8 cellular contexts compared by ENCODE assay signal in genomic region chr14:23970283-23970659, GRCh38. TPM values are rescaled to one million over a fixed set of nuclear protein-coding genes. Genes with fewer than 3 reads are reported as not detected.
DNase-seq lines count a peak whose midpoint lies in the region; ATAC-seq, FAIRE-seq and TF ChIP-seq lines count a peak whose summit lies in the region.
"Not testable (repeated sequence)": the region's sequence is repeated elsewhere in the genome, so short reads cannot be mapped to it uniquely, and the experiment has no call there.

No MANE protein-coding gene starts in this region.

- POLR2A ChIA-PET in AG04449 (lab: Yijun Ruan, JAX); naive thymus-derived CD8-positive, alpha-beta T cell (lab: Charles Lee): not testable (repeated sequence)

- H3K9ac ChIP-seq in OCI-LY1 (ENCODE audit: low read length) = peak overlapping the region; percentile 80; the same call in 1 of the 2 replicates

- 96% methylated on average over 4 of the region's 15 CpGs for WGBS in suprapubic skin

- H3K27me3 Mint-ChIP-seq in activated T-helper 17 cell treated with anti-CD3 and anti-CD28 coated beads, Interleukin-2, amount 50 U/mL, for 72 hours; naive thymus-derived CD8-positive, alpha-beta T cell: not testable (repeated sequence)

- not testable (repeated sequence) for H3K36me3 Mint-ChIP-seq in activated T-helper 17 cell treated with anti-CD3 and anti-CD28 coated beads, Interleukin-2, amount 50 U/mL, for 72 hours (ENCODE audit: low read depth)
- peaks cover 0 to 13% (median 3%) of the 10 kb centered on the region in 3 donors for H3K36me3 Mint-ChIP-seq in naive thymus-derived CD8-positive, alpha-beta T cell

- CTCF ChIA-PET in AG04449 (lab: Yijun Ruan, JAX) = not testable (repeated sequence)

- H3K4me3 Mint-ChIP-seq in activated T-helper 17 cell treated with anti-CD3 and anti-CD28 coated beads, Interleukin-2, amount 50 U/mL, for 72 hours = not testable (repeated sequence)
- peak overlapping the region in 5 of 10 donors; percentile 8 to 50 (median 23) for H3K4me3 Mint-ChIP-seq in naive thymus-derived CD8-positive, alpha-beta T cell

- TF ChIP-seq CTCF in AG04449 (IDR thresholded peaks at IDR 0.05; ENCODE audit: insufficient read depth, low read length, missing control alignments); OCI-LY1 (IDR thresholded peaks at IDR 0.05; ENCODE audit: low read length); coronary artery (IDR thresholded peaks at IDR 0.05); suprapubic skin (IDR thresholded peaks at IDR 0.05): not testable (repeated sequence)

- not testable (repeated sequence) for H3K4me1 Mint-ChIP-seq in activated T-helper 17 cell treated with anti-CD3 and anti-CD28 coated beads, Interleukin-2, amount 50 U/mL, for 72 hours
- H3K4me1 Mint-ChIP-seq in naive thymus-derived CD8-positive, alpha-beta T cell = peaks cover 0 to 19% (median 2%) of the 10 kb centered on the region in 4 donors

- not testable (repeated sequence) for H3K9me2 ChIP-seq in OCI-LY1 (ENCODE audit: low read depth, low read length)

- H3K9me3 ChIP-seq in OCI-LY1 (ENCODE audit: low read length); suprapubic skin: not testable (repeated sequence)

- H3K4me3 ChIP-seq in AG04449 (ENCODE audit: low read depth, low read length) (peak overlapping the region; percentile 48), OCI-LY1 (ENCODE audit: low read depth, low read length, poor library complexity, severe bottlenecking) (peak overlapping the region; percentile 68), coronary artery (peak overlapping the region; percentile 77), suprapubic skin (peak overlapping the region; percentile 49)

- H3K4me2 ChIP-seq in OCI-LY1 (ENCODE audit: low read length) = peak overlapping the region; percentile 86

- H3F3A ChIP-seq in OCI-LY1 (ENCODE audit: insufficient read depth, low read length) = not testable (repeated sequence)

- H3K79me2 ChIP-seq in OCI-LY1 (ENCODE audit: insufficient read depth, low read length) = not testable (repeated sequence)

- not testable (repeated sequence) for TF ChIP-seq EP300 in suprapubic skin (IDR thresholded peaks at IDR 0.05)

- H3K36me3 ChIP-seq in OCI-LY1 (ENCODE audit: insufficient read depth, low read length); suprapubic skin: not testable (repeated sequence)

- H3K27me3 ChIP-seq in OCI-LY1 (ENCODE audit: insufficient read depth, low read length); suprapubic skin: not testable (repeated sequence)

- not testable (repeated sequence) for H2AFZ ChIP-seq in OCI-LY1 (ENCODE audit: low read length)

- H3K4me1 ChIP-seq in OCI-LY1 (ENCODE audit: insufficient read depth, low read length, severe bottlenecking); suprapubic skin: not testable (repeated sequence)

- not testable (repeated sequence) for DNase-seq in AG04449 (ENCODE audit: low read depth, low spot score); GM12891 (ENCODE audit: insufficient read length, low spot score); coronary artery (ENCODE audit: low spot score); left lobe of liver (ENCODE audit: low spot score); naive thymus-derived CD8-positive, alpha-beta T cell; suprapubic skin (ENCODE audit: low spot score in 2 of 2)

- H3K27ac Mint-ChIP-seq in activated T-helper 17 cell treated with anti-CD3 and anti-CD28 coated beads, Interleukin-2, amount 50 U/mL, for 72 hours = not testable (repeated sequence)
- peak overlapping the region in 1 of 10 donors; percentile 7 for H3K27ac Mint-ChIP-seq in naive thymus-derived CD8-positive, alpha-beta T cell

- peak; percentile 43 for FAIRE-seq in GM12891 (lab: Jason Lieb, UNC)

- H3K27ac ChIP-seq in OCI-LY1 (ENCODE audit: low read depth, low read length, poor library complexity, severe bottlenecking); coronary artery; suprapubic skin: not testable (repeated sequence)

- TF ChIP-seq POLR2A in GM12891 (IDR thresholded peaks at IDR 0.05; ENCODE audit: low read depth, low read length); suprapubic skin (IDR thresholded peaks at IDR 0.05): not testable (repeated sequence)

- peak; percentile 22 for ATAC-seq in activated T-helper 17 cell treated with anti-CD3 and anti-CD28 coated beads, Interleukin-2, amount 50 U/mL, for 72 hours (replicated peaks)
- ATAC-seq in left lobe of liver = peak; percentile 27
- peak; percentile 61 to 73 for ATAC-seq in naive thymus-derived CD8-positive, alpha-beta T cell

- not testable (repeated sequence) for H4K20me1 ChIP-seq in OCI-LY1 (ENCODE audit: insufficient read depth, low read length)

- not testable (repeated sequence) for H3K9me3 Mint-ChIP-seq in activated T-helper 17 cell treated with anti-CD3 and anti-CD28 coated beads, Interleukin-2, amount 50 U/mL, for 72 hours; naive thymus-derived CD8-positive, alpha-beta T cell

RNA-seq across cellular contexts. Expression of gene DHRS4, which starts 16.7 kb away (rescaled TPM):
- 20.2 TPM for polyA plus RNA-seq in GM12891 (2012; ENCODE audit: low read depth, missing spikeins)
- total RNA-seq in activated T-helper 17 cell treated with anti-CD3 and anti-CD28 coated beads, Interleukin-2, amount 50 U/mL, for 72 hours = 10 to 100 TPM; 14.6 to 15.0 TPM
- total RNA-seq in left lobe of liver = 59.0 TPM
- 10 to 100 TPM; 15.2 to 16.9 TPM for total RNA-seq in naive thymus-derived CD8-positive, alpha-beta T cell
- polyA plus RNA-seq in naive thymus-derived CD8-positive, alpha-beta T cell = 10 to 100 TPM; 28.8 to 37.6 (median 34.9) TPM
- 10 to 100 TPM; 24.0 to 35.8 (median 30.5) TPM for total RNA-seq in suprapubic skin

RNA-seq across cellular contexts. Expression of gene DHRS4L2, which starts 18.5 kb away (rescaled TPM):
- 12.0 TPM for polyA plus RNA-seq in GM12891 (2012; ENCODE audit: low read depth, missing spikeins)
- total RNA-seq in activated T-helper 17 cell treated with anti-CD3 and anti-CD28 coated beads, Interleukin-2, amount 50 U/mL, for 72 hours = 10 to 100 TPM; 15.8 to 17.9 TPM
- total RNA-seq in left lobe of liver (46.4 TPM), suprapubic skin (10 to 100 TPM; 17.5 to 27.9 (median 21.0) TPM)
- total RNA-seq in naive thymus-derived CD8-positive, alpha-beta T cell = 10 to 100 TPM; 15.1 to 17.3 TPM
- polyA plus RNA-seq in naive thymus-derived CD8-positive, alpha-beta T cell = 10 to 100 TPM; 10.9 to 24.0 (median 21.2) TPM
